Comparison of ENCODE assay signal across 26 cellular contexts in the genomic region with DNA sequence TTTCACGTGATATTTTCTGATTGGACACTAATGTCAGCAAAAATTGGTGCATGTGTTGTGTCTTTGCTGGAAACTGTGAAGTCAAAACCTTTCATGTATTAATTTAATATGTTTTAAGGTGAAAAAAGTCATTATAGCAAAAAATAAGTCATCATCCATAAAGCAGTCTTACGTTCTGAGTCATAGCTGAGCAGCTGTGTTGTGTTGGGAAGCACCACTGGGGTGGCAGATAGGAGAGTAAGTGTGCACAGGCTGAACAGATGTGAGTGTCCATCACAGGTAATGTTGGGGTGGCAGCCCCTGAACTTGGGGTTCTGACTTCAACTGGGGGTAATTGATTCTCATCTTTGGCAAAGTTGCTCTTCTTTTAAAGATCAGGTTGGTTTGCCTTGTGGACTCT.
DNase-seq lines count a peak whose midpoint lies in the region; ATAC-seq and TF ChIP-seq lines count a peak whose summit lies in the region.
"Had no signal": no experiment of that assay in that cellular context is flagged by ENCODE, and none has a peak within 500 bp of the region (broad histone marks: within the 10 kb centered on the region; RNA-seq: fewer than 3 reads in every experiment).

No MANE protein-coding gene starts in this region.

- peaks cover 4% of the 10 kb centered on the region for H3K36me3 Mint-ChIP-seq in nephron (ENCODE audit: low read depth)
- H3K36me3 Mint-ChIP-seq: stimulated activated effector memory CD8-positive, alpha-beta T cell treated with anti-CD3 and anti-CD28 coated beads, Interleukin-12 subunit alpha, Interleukin-12 subunit beta, amount 100 ng/mL, for 72 hours; type B pancreatic cell had no signal

- DNase-seq in ELR (ENCODE audit: low read depth), result peak; percentile 61
- DNase-seq in RPMI7951 (ENCODE audit: low read depth), result peak; percentile 43
- peak; percentile 21 for DNase-seq in epithelial cell of esophagus (ENCODE audit: low read depth)
- no peak for DNase-seq in DMS53 (lab: John Stamatoyannopoulos, UW)
- DNase-seq in NCI-H2107 (lab: John Stamatoyannopoulos, UW), result no peak
- no peak for DNase-seq in mucosa of gallbladder (ENCODE audit: low spot score)
- DNase-seq in lower lobe of right lung, result no peak
- DNase-seq: activated CD4-positive, alpha-beta T cell treated with anti-CD3 and anti-CD28 coated beads, Interleukin-2, amount 50 U/mL, for 48 hours; activated naive CD4-positive, alpha-beta T cell treated with Interleukin-2 at 50 U/mL for 16 hours; COR-L47; cortex of kidney; effector memory CD8-positive, alpha-beta T cell; NCI-H1105; NCI-H2029; NCI-H2227 treated with DMSO at 0.1 percent for 48 hours; right lobe of liver; RPMI8226; stimulated activated CD4-positive, alpha-beta T cell treated with anti-CD3 and anti-CD28 coated beads, Interleukin-4, amount 100 ng/mL, for 24 hours had no signal

- H3K4me3 Mint-ChIP-seq in nephron, result no peak overlapping the region
- H3K4me3 Mint-ChIP-seq: effector memory CD8-positive, alpha-beta T cell; stimulated activated effector memory CD8-positive, alpha-beta T cell treated with anti-CD3 and anti-CD28 coated beads, Interleukin-12 subunit alpha, Interleukin-12 subunit beta, amount 100 ng/mL, for 72 hours; type B pancreatic cell had no signal

- no peaks in the 10 kb centered on the region for H3K4me1 ChIP-seq in lower lobe of right lung
- H3K4me1 ChIP-seq: breast epithelium had no signal

- peaks cover 24% of the 10 kb centered on the region for H3K4me1 Mint-ChIP-seq in nephron
- H3K4me1 Mint-ChIP-seq: stimulated activated effector memory CD8-positive, alpha-beta T cell treated with anti-CD3 and anti-CD28 coated beads, Interleukin-12 subunit alpha, Interleukin-12 subunit beta, amount 100 ng/mL, for 72 hours had no signal

- H3K9me3 ChIP-seq in lower lobe of right lung, result no peaks in the 10 kb centered on the region
- H3K9me3 ChIP-seq: adrenal gland, breast epithelium, right lobe of liver had no signal

- H3K27ac ChIP-seq in lower lobe of right lung, result no peak overlapping the region
- H3K27ac ChIP-seq: BLaER1, breast epithelium, right lobe of liver had no signal

- no peak for ATAC-seq in lower lobe of right lung
- ATAC-seq: effector memory CD8-positive, alpha-beta T cell; esophagus mucosa; HepG2; stimulated activated effector memory CD8-positive, alpha-beta T cell treated with anti-CD3 and anti-CD28 coated beads, Interleukin-12 subunit alpha, Interleukin-12 subunit beta, amount 100 ng/mL, for 72 hours had no signal

- TF ChIP-seq CTCF in epithelial cell of esophagus (IDR thresholded peaks at IDR 0.05; ENCODE audit: insufficient read depth, low read depth, low read length, missing control alignments), result no peak
- no peak for TF ChIP-seq CTCF in nephron (IDR thresholded peaks at IDR 0.05; ENCODE audit: unreplicated experiment in 3 of 3)
- no peak for TF ChIP-seq CTCF in lower lobe of right lung (IDR thresholded peaks at IDR 0.05)

- H3K4me3 ChIP-seq in epithelial cell of esophagus (ENCODE audit: low read length) (no peak overlapping the region), lower lobe of right lung (no peak overlapping the region)
- H3K4me3 ChIP-seq: adrenal gland, BLaER1, breast epithelium, right lobe of liver had no signal

- no peaks in the 10 kb centered on the region for H3K36me3 ChIP-seq in lower lobe of right lung
- H3K36me3 ChIP-seq: adrenal gland, BLaER1, breast epithelium, right lobe of liver had no signal

- peaks cover 7% of the 10 kb centered on the region for H3K27me3 Mint-ChIP-seq in nephron (ENCODE audit: low read depth)
- H3K27me3 Mint-ChIP-seq: type B pancreatic cell had no signal

- peak overlapping the region in 2 of 3 experiments; percentile 28 to 72 for H3K27ac Mint-ChIP-seq in nephron
- H3K27ac Mint-ChIP-seq: effector memory CD8-positive, alpha-beta T cell; stimulated activated effector memory CD8-positive, alpha-beta T cell treated with anti-CD3 and anti-CD28 coated beads, Interleukin-12 subunit alpha, Interleukin-12 subunit beta, amount 100 ng/mL, for 72 hours; type B pancreatic cell had no signal

- no peaks in the 10 kb centered on the region for H3K27me3 ChIP-seq in lower lobe of right lung (ENCODE audit: low read depth)
- H3K27me3 ChIP-seq: adrenal gland, BLaER1, breast epithelium, right lobe of liver had no signal

- H3K9me3 Mint-ChIP-seq in nephron, result peaks cover 36% of the 10 kb centered on the region
- H3K9me3 Mint-ChIP-seq: effector memory CD8-positive, alpha-beta T cell; stimulated activated effector memory CD8-positive, alpha-beta T cell treated with anti-CD3 and anti-CD28 coated beads, Interleukin-12 subunit alpha, Interleukin-12 subunit beta, amount 100 ng/mL, for 72 hours had no signal

- intact Hi-C loops in lower lobe of right lung (cut with DNase I), result no loop called here

Comparison
In these comparisons a context has a peak if more than half of its experiments do, and no peak if none do; other contexts are left out.
1. DNase-seq: peak in ELR (single experiment), RPMI7951 (single experiment) and epithelial cell of esophagus (single experiment); none in DMS53 (single experiment), NCI-H2107 (single experiment), mucosa of gallbladder (single experiment) and lower lobe of right lung (single experiment).